Comparison of ENCODE assay signal across 1 cellular context in genomic region chr16:11050536-11050935, GRCh38.
TF ChIP-seq lines count a peak whose summit lies in the region.

No MANE protein-coding gene starts in this region.

TF ChIP-seq in H1, 55 proteins besides CTCF, POLR2A, EP300 and RAD21:
- no peak for TF ChIP-seq POLR2AphosphoS5 (IDR thresholded peaks at IDR 0.05; ENCODE audit: low read depth, low read length)
- no peak for TF ChIP-seq JUN (IDR thresholded peaks at IDR 0.05; ENCODE audit: low read depth, low read length)
- TF ChIP-seq SP2 (IDR thresholded peaks at IDR 0.05; ENCODE audit: low read length): no peak
- TF ChIP-seq USF2 (IDR thresholded peaks at IDR 0.05; ENCODE audit: low read length): no peak
- TF ChIP-seq ZNF274 (IDR thresholded peaks at IDR 0.05; ENCODE audit: borderline replicate concordance, extremely low read depth, low read length): no peak
- no peak for TF ChIP-seq SIX5 (IDR thresholded peaks at IDR 0.05; ENCODE audit: low read depth, low read length)
- no peak for TF ChIP-seq KDM5A (IDR thresholded peaks at IDR 0.05; ENCODE audit: low read length)
- TF ChIP-seq MAX (IDR thresholded peaks at IDR 0.05): peak; percentile 20; the same call in 1 of the 2 replicates
- no peak for TF ChIP-seq ATF2 (IDR thresholded peaks at IDR 0.05; ENCODE audit: low read length)
